1 cellular context compared by ENCODE assay signal in the genomic region with DNA sequence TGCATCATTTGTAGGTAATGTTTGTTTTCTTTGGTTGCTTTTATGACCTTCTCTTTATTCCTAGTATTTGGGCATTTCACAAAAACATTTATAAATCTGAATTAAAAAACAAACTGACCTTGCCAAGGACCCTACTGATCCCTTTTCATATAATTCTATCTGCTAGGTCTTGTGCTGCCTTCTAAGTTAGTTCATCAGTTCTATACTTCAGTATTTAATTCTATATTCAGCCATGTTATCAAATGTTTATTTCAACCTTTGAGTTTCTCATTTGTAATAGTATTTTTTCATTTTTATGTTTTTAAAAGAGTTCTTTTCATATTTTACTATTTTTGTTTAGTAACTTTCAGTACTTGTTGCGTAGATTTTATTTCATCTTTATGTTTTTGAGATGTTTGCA.
TF ChIP-seq lines count a peak whose summit lies in the region.

No MANE protein-coding gene starts in this region.

TF ChIP-seq in HCT116, 20 proteins besides CTCF, POLR2A, EP300 and RAD21 (continued from another document):
- no peak for TF ChIP-seq ZBTB33 (IDR thresholded peaks at IDR 0.05; ENCODE audit: extremely low read depth, insufficient replicate concordance, low read length)
- no peak for TF ChIP-seq ZFX (IDR thresholded peaks at IDR 0.05)
- no peak for TF ChIP-seq JUND (IDR thresholded peaks at IDR 0.05)
- no peak for TF ChIP-seq ATF3 (IDR thresholded peaks at IDR 0.05)
- TF ChIP-seq SP1 (IDR thresholded peaks at IDR 0.05; ENCODE audit: low read depth): no peak
- TF ChIP-seq EZH2phosphoT487 (IDR thresholded peaks at IDR 0.05; ENCODE audit: borderline replicate concordance): no peak
- no peak for TF ChIP-seq MAX (IDR thresholded peaks at IDR 0.05)
- no peak for TF ChIP-seq TCF7L2 (IDR thresholded peaks at IDR 0.05; ENCODE audit: borderline replicate concordance, extremely low read depth, insufficient read depth, insufficient read length)
- no peak for TF ChIP-seq EGR1 (IDR thresholded peaks at IDR 0.05; ENCODE audit: low read depth)
- TF ChIP-seq SIN3A (IDR thresholded peaks at IDR 0.05; ENCODE audit: low read depth): no peak
- no peak for TF ChIP-seq ELF1 (IDR thresholded peaks at IDR 0.05; ENCODE audit: borderline replicate concordance, low read depth)
- TF ChIP-seq CBX3 (IDR thresholded peaks at IDR 0.05; ENCODE audit: low read depth): no peak
- TF ChIP-seq EZH2 (IDR thresholded peaks at IDR 0.05): no peak
TF ChIP-seq in HCT116: peak in this region for 0.
